Comparison of ENCODE assay signal across 8 cellular contexts in the genomic region with DNA sequence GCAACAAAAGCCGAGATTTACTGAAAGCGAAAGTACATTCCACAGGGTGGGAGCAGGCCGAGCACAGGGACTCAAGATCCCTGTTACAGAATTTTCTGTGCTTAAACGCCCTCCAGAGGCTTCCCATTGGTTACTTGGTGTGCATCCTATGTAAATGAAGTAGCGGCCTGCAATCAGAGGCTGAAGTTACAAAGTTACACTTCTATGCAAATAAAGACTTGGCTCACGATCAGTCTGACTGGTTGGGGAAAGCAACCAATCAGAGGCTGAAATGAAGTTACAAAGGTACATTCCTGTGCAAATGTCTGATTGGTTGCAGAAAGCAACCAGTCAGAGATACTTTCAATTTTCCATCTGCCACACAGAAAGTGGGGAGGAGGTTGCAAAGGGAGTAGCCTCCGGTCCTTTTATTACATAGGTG.
DNase-seq lines count a peak whose midpoint lies in the region; ATAC-seq and TF ChIP-seq lines count a peak whose summit lies in the region.

No MANE protein-coding gene starts in this region.

- H3K9ac ChIP-seq in stomach smooth muscle (ENCODE audit: low read length in 2 of 2): peak overlapping the region; percentile 55 to 65

- TF ChIP-seq POLR2A in erythroblast (IDR thresholded peaks at IDR 0.05; ENCODE audit: low read length): no peak

- H3K4me3 ChIP-seq in stomach smooth muscle (ENCODE audit: low read length in 2 of 2): peak overlapping the region; percentile 74 to 81

- ATAC-seq in GM18909 (IDR thresholded peaks at IDR 0.05; ENCODE audit: poor library complexity, unreplicated experiment): no peak

- DNase-seq in COLO829 (ENCODE audit: low spot score): peak; percentile 16
- peak; percentile 62 for DNase-seq in NCI-H1436 (lab: John Stamatoyannopoulos, UW)
- peak; percentile 85 to 100 for DNase-seq in T47D (ENCODE audit: low read depth in 1 of 2, low spot score in 1 of 2)
- DNase-seq in iris pigment epithelial cell (ENCODE audit: low read depth): peak; percentile 100
- no peak for DNase-seq in GM13976 (ENCODE audit: low spot score)
- no peak for DNase-seq in erythroblast (lab: John Stamatoyannopoulos, UW)

- H3K4me1 ChIP-seq in stomach smooth muscle (ENCODE audit: control insufficient read depth, insufficient read depth, low read length): peaks cover 16% of the 10 kb centered on the region

- no peaks in the 10 kb centered on the region for H3K36me3 ChIP-seq in stomach smooth muscle (ENCODE audit: control insufficient read depth in 2 of 2, insufficient read depth in 2 of 2, low read length in 2 of 2)

- H3K27me3 ChIP-seq in stomach smooth muscle (ENCODE audit: control insufficient read depth in 1 of 2, insufficient read depth in 2 of 2, low read length in 2 of 2): no peaks in the 10 kb centered on the region

- no peak for TF ChIP-seq CTCF in GM13976 (IDR thresholded peaks at IDR 0.05; ENCODE audit: borderline replicate concordance, control extremely low read depth, extremely low read depth, insufficient read depth, missing control alignments)

- in situ Hi-C loops in T47D (cut with HindIII; ENCODE audit: low pct_unique_long_range_greater_than_20kb, low sequenced_read_pairs) (no loop called here), GM13976 (cut with MboI; ENCODE audit: low sequenced_read_pairs, unreplicated experiment) (no loop called here)

- H3K27ac ChIP-seq in stomach smooth muscle (ENCODE audit: low read length): peak overlapping the region; percentile 0

- no peaks in the 10 kb centered on the region for H3K9me3 ChIP-seq in stomach smooth muscle (ENCODE audit: control insufficient read depth in 2 of 2, low read length in 2 of 2)

Comparison
In these comparisons a context has a peak if more than half of its experiments do, and no peak if none do; other contexts are left out.
1. DNase-seq: peak in COLO829 (single experiment), NCI-H1436 (single experiment), T47D (2 of 2) and iris pigment epithelial cell (single experiment); none in GM13976 (single experiment) and erythroblast (0 of 2).